Comparison of ENCODE assay signal across 17 cellular contexts in the genomic region with DNA sequence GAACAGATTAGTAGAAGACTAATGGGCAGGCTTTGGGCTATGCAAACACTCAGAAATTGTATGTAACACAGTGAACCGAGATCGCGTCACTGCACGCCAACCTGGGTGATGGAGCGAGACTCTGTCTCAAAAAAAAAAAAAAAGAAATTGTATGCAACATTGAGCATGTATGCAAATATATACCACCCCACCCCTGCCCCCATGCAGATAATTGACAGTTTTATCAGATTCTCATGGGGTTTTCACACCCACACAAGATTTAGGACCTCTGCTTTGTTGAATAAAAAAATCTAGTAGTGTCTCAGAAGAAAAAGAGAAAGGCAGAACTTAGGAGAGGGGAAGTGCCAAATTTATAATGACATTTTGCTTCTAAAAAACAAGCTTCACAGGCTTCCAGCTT.
A peak's percentile ranks its signal among the peaks of the same experiment; 100 is the strongest.
DNase-seq lines count a peak whose midpoint lies in the region; ATAC-seq lines count a peak whose summit lies in the region.
"Had no signal": no experiment of that assay in that cellular context is flagged by ENCODE, and none has a peak within 500 bp of the region (broad histone marks: within the 10 kb centered on the region; RNA-seq: fewer than 3 reads in every experiment).

No MANE protein-coding gene starts in this region.

- H3K9me3 Mint-ChIP-seq in memory B cell = no peaks in the 10 kb centered on the region
- H3K9me3 Mint-ChIP-seq in activated CD8-positive, alpha-beta T cell treated with anti-CD3 and anti-CD28 coated beads, Interleukin-2, amount 10 ng/mL, durations not matched to agents 7 days and 5 days (ENCODE audit: insufficient read depth) = no peaks in the 10 kb centered on the region
- H3K9me3 Mint-ChIP-seq: activated CD4-positive, alpha-beta T cell treated with anti-CD3 and anti-CD28 coated beads, Interleukin-2, amount 10 ng/mL, durations not matched to agents 7 days and 5 days; CD4-positive, alpha-beta T cell; immature natural killer cell; T-helper 2 cell treated with Interferon-gamma antibody and Interleukin-4, amounts not matched to agents 5 μg/mL and 100 μg/mL, for 36 hours had no signal

- peak; percentile 86 for ATAC-seq in GM18868 (IDR thresholded peaks at IDR 0.05; ENCODE audit: unreplicated experiment)
- ATAC-seq in GM21529 (IDR thresholded peaks at IDR 0.05; ENCODE audit: unreplicated experiment) = peak; percentile 77
- ATAC-seq in HG03342 (IDR thresholded peaks at IDR 0.05; ENCODE audit: unreplicated experiment) = peak; percentile 80
- peak; percentile 81 for ATAC-seq in memory B cell (ENCODE audit: low read depth)
- ATAC-seq in activated CD8-positive, alpha-beta T cell treated with anti-CD3 and anti-CD28 coated beads, Interleukin-2, amount 10 ng/mL, durations not matched to agents 7 days and 5 days = no peak
- ATAC-seq: gastrocnemius medialis had no signal

- no peak overlapping the region for H3K27ac ChIP-seq in substantia nigra (ENCODE audit: low read depth, low read length, poor library complexity, severe bottlenecking)
- H3K27ac ChIP-seq: gastrocnemius medialis, GM23248, RWPE1 had no signal

- DNase-seq in memory B cell (ENCODE audit: low spot score in 2 of 2) (no peak), NCI-H446 (lab: John Stamatoyannopoulos, UW) (no peak), substantia nigra (lab: John Stamatoyannopoulos, UW) (no peak)
- no peak for DNase-seq in activated CD8-positive, alpha-beta T cell treated with anti-CD3 and anti-CD28 coated beads, Interleukin-2, amount 10 ng/mL, durations not matched to agents 7 days and 5 days
- DNase-seq: activated CD4-positive, alpha-beta T cell treated with anti-CD3 and anti-CD28 coated beads, Interleukin-2, amount 10 ng/mL, durations not matched to agents 7 days and 5 days; activated T-cell treated with anti-CD3 and anti-CD28 coated beads, Interleukin-2, amount 50 U/mL, for 48 hours; CD4-positive, alpha-beta T cell; gastrocnemius medialis; GM23248; immature natural killer cell; NCI-H524; stimulated activated naive CD4-positive, alpha-beta T cell had no signal

- H3K27ac Mint-ChIP-seq in memory B cell = no peak overlapping the region
- H3K27ac Mint-ChIP-seq in activated CD8-positive, alpha-beta T cell treated with anti-CD3 and anti-CD28 coated beads, Interleukin-2, amount 10 ng/mL, durations not matched to agents 7 days and 5 days = no peak overlapping the region
- H3K27ac Mint-ChIP-seq: activated CD4-positive, alpha-beta T cell treated with anti-CD3 and anti-CD28 coated beads, Interleukin-2, amount 10 ng/mL, durations not matched to agents 7 days and 5 days; CD4-positive, alpha-beta T cell; immature natural killer cell; T-helper 2 cell treated with Interferon-gamma antibody and Interleukin-4, amounts not matched to agents 5 μg/mL and 100 μg/mL, for 36 hours had no signal

- H3K4me3 Mint-ChIP-seq in memory B cell = no peak overlapping the region
- H3K4me3 Mint-ChIP-seq in activated CD8-positive, alpha-beta T cell treated with anti-CD3 and anti-CD28 coated beads, Interleukin-2, amount 10 ng/mL, durations not matched to agents 7 days and 5 days = no peak overlapping the region
- H3K4me3 Mint-ChIP-seq: activated CD4-positive, alpha-beta T cell treated with anti-CD3 and anti-CD28 coated beads, Interleukin-2, amount 10 ng/mL, durations not matched to agents 7 days and 5 days; CD4-positive, alpha-beta T cell; immature natural killer cell; T-helper 2 cell treated with Interferon-gamma antibody and Interleukin-4, amounts not matched to agents 5 μg/mL and 100 μg/mL, for 36 hours had no signal

- POLR2A ChIA-PET in activated CD8-positive, alpha-beta T cell treated with anti-CD3 and anti-CD28 coated beads, Interleukin-2, amount 10 ng/mL, durations not matched to agents 7 days and 5 days (lab: Charles Lee) = no interaction called here

- H3K4me1 Mint-ChIP-seq in memory B cell = peaks cover 5% of the 10 kb centered on the region
- H3K4me1 Mint-ChIP-seq in activated CD8-positive, alpha-beta T cell treated with anti-CD3 and anti-CD28 coated beads, Interleukin-2, amount 10 ng/mL, durations not matched to agents 7 days and 5 days (ENCODE audit: low read depth) = no peaks in the 10 kb centered on the region
- H3K4me1 Mint-ChIP-seq: activated CD4-positive, alpha-beta T cell treated with anti-CD3 and anti-CD28 coated beads, Interleukin-2, amount 10 ng/mL, durations not matched to agents 7 days and 5 days; immature natural killer cell had no signal

- H3K36me3 Mint-ChIP-seq in memory B cell = no peaks in the 10 kb centered on the region
- no peaks in the 10 kb centered on the region for H3K36me3 Mint-ChIP-seq in activated CD8-positive, alpha-beta T cell treated with anti-CD3 and anti-CD28 coated beads, Interleukin-2, amount 10 ng/mL, durations not matched to agents 7 days and 5 days (ENCODE audit: low read depth)
- H3K36me3 Mint-ChIP-seq: immature natural killer cell had no signal

- CTCF ChIA-PET in activated CD8-positive, alpha-beta T cell treated with anti-CD3 and anti-CD28 coated beads, Interleukin-2, amount 10 ng/mL, durations not matched to agents 7 days and 5 days (lab: Charles Lee) = interaction anchor here (1.4 kb wide), 1 partner anchor 11 kb away, joined by 4 read pairs; no protein-coding TSS in a partner anchor

- H3K27me3 Mint-ChIP-seq in memory B cell = peaks cover 20% of the 10 kb centered on the region
- H3K27me3 Mint-ChIP-seq in activated CD8-positive, alpha-beta T cell treated with anti-CD3 and anti-CD28 coated beads, Interleukin-2, amount 10 ng/mL, durations not matched to agents 7 days and 5 days (ENCODE audit: low read depth) = peaks cover 5% of the 10 kb centered on the region
